28 cellular contexts compared by ENCODE assay signal in the genomic region with DNA sequence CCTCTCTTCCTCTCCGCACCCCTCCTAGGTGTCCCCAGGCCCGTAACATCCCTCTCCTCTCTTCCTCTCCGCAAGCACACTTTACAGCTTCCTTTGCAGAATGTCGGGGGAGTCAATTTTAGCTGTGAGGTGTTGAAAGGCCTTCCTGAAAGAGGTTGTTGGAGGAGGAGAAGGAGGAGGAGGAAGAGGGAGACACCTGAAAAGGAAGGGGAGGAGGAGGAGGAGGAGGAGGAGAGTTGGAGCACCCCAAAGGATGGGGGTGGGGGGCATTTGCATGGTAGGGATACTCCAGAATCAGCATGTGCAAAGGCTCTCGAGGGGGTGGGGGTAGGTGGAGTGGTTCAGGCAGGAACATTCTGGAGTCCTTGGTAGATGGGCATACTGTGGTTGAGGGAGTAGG.
"Had no signal": no experiment of that assay in that cellular context is flagged by ENCODE, and none has a peak within 500 bp of the region (broad histone marks: within the 10 kb centered on the region; RNA-seq: fewer than 3 reads in every experiment).

No MANE protein-coding gene starts in this region.

- H3K27ac ChIP-seq: SJSA1 had no signal

- H3K9me3 ChIP-seq: MG63, SJSA1, SK-N-SH had no signal

- H3K4me1 Mint-ChIP-seq: activated naive CD4-positive, alpha-beta T cell treated with anti-CD3 and anti-CD28 coated beads, Interleukin-2, amount 10 ng/mL, durations not matched to agents 7 days and 5 days; activated naive CD8-positive, alpha-beta T cell treated with anti-CD3 and anti-CD28 coated beads, Interleukin-2, amount 50 U/mL, for 24 hours had no signal

- H3K9me3 Mint-ChIP-seq: activated CD4-positive, alpha-beta memory T cell treated with anti-CD3 and anti-CD28 coated beads for 36 hours; activated T-cell treated with anti-CD3 and anti-CD28 coated beads, Interleukin-2, amount 50 U/mL, for 4 hours had no signal

- H3K27me3 ChIP-seq: MG63 had no signal

- DNase-seq: activated CD4-positive, alpha-beta memory T cell treated with anti-CD3 and anti-CD28 coated beads for 36 hours; activated CD4-positive, alpha-beta T cell treated with anti-CD3 and anti-CD28 coated beads for 4 hours; activated CD4-positive, alpha-beta T cell treated with anti-CD3 and anti-CD28 coated beads, Interleukin-2, amount 50 U/mL, for 1 hour; activated effector memory CD4-positive, alpha-beta T cell treated with Interleukin-2 at 50 U/mL for 16 hours; activated naive CD4-positive, alpha-beta T cell treated with anti-CD3 and anti-CD28 coated beads, Interleukin-2, amount 10 ng/mL, durations not matched to agents 7 days and 5 days; activated naive CD8-positive, alpha-beta T cell treated with anti-CD3 and anti-CD28 coated beads, Interleukin-2, amount 50 U/mL, for 24 hours; activated T-cell treated with anti-CD3 and anti-CD28 coated beads for 4 hours; activated T-cell treated with anti-CD3 and anti-CD28 coated beads, Interleukin-2, amount 50 U/mL, for 4 hours; anterior cingulate cortex; Kasumi-1; KG1; MG63; NCI-H1048; NCI-H1105 treated with DMSO at 0.1 percent for 48 hours; NCI-H1436; NCI-H1694 treated with DMSO at 0.1 percent for 48 hours; NCI-H2029; NCI-H345; NCI-H524 treated with DMSO at 0.1 percent for 48 hours; SHP77; SK-N-SH had no signal

- H3K27me3 Mint-ChIP-seq: activated CD4-positive, alpha-beta memory T cell treated with anti-CD3 and anti-CD28 coated beads for 36 hours had no signal

- H3K36me3 Mint-ChIP-seq: activated CD4-positive, alpha-beta memory T cell treated with anti-CD3 and anti-CD28 coated beads for 36 hours; activated naive CD4-positive, alpha-beta T cell treated with anti-CD3 and anti-CD28 coated beads, Interleukin-2, amount 10 ng/mL, durations not matched to agents 7 days and 5 days; activated naive CD8-positive, alpha-beta T cell; brain had no signal

- H3K27ac Mint-ChIP-seq: activated CD4-positive, alpha-beta memory T cell treated with anti-CD3 and anti-CD28 coated beads for 36 hours; activated naive CD4-positive, alpha-beta T cell treated with anti-CD3 and anti-CD28 coated beads, Interleukin-2, amount 10 ng/mL, durations not matched to agents 7 days and 5 days; activated naive CD8-positive, alpha-beta T cell; activated naive CD8-positive, alpha-beta T cell treated with anti-CD3 and anti-CD28 coated beads, Interleukin-2, amount 50 U/mL, for 24 hours; T-helper 1 cell treated with Interleukin-12 subunit alpha and Interleukin-12 subunit beta and Interleukin-4 antibody, amounts not matched to agents 30 μg/mL and 1 μg/mL, for 36 hours; T-helper 2 cell treated with Interferon-gamma antibody and Interleukin-4, amounts not matched to agents 5 μg/mL and 100 μg/mL, for 36 hours had no signal

- H3K36me3 ChIP-seq: MG63, SJSA1 had no signal

- H3K4me3 ChIP-seq: MG63, SJSA1 had no signal

- H3K4me1 ChIP-seq: SJSA1 had no signal

- ATAC-seq: activated CD4-positive, CD25-positive, alpha-beta regulatory T cell treated with anti-CD3 and anti-CD28 coated beads, Interleukin-2, amount 50 U/mL, for 24 hours; activated naive CD8-positive, alpha-beta T cell treated with anti-CD3 and anti-CD28 coated beads, Interleukin-2, amount 50 U/mL, for 24 hours; activated T-cell treated with anti-CD3 and anti-CD28 coated beads, Interleukin-2, amount 50 U/mL, for 4 hours; Panc1 had no signal

- H3K4me3 Mint-ChIP-seq: activated CD4-positive, alpha-beta memory T cell treated with anti-CD3 and anti-CD28 coated beads for 36 hours; activated naive CD4-positive, alpha-beta T cell treated with anti-CD3 and anti-CD28 coated beads, Interleukin-2, amount 10 ng/mL, durations not matched to agents 7 days and 5 days; activated naive CD8-positive, alpha-beta T cell; activated naive CD8-positive, alpha-beta T cell treated with anti-CD3 and anti-CD28 coated beads, Interleukin-2, amount 50 U/mL, for 24 hours; activated T-cell treated with anti-CD3 and anti-CD28 coated beads, Interleukin-2, amount 50 U/mL, for 4 hours; brain; T-helper 1 cell treated with Interleukin-12 subunit alpha and Interleukin-12 subunit beta and Interleukin-4 antibody, amounts not matched to agents 30 μg/mL and 1 μg/mL, for 36 hours; T-helper 2 cell treated with Interferon-gamma antibody and Interleukin-4, amounts not matched to agents 5 μg/mL and 100 μg/mL, for 36 hours had no signal
